8 cellular contexts compared by ENCODE assay signal in genomic region chr5:175718401-175719108, GRCh38.
DNase-seq lines count a peak whose midpoint lies in the region; ATAC-seq, FAIRE-seq and TF ChIP-seq lines count a peak whose summit lies in the region.

No MANE protein-coding gene starts in this region.

- peak overlapping the region; percentile 33 for H2AFZ ChIP-seq in HCT116 (ENCODE audit: low read depth, low read length, poor library complexity, severe bottlenecking)

- no peak overlapping the region for H3K27ac ChIP-seq in A549
- no peak overlapping the region for H3K27ac ChIP-seq in HCT116 (ENCODE audit: low read depth, low read length)

- TF ChIP-seq CTCF in A549 (IDR thresholded peaks at IDR 0.05) (peak; percentile 67), HCT116 (IDR thresholded peaks at IDR 0.05 in 2 of 3, conservative IDR thresholded peaks at IDR 0.05 in 1 of 3; ENCODE audit: borderline replicate concordance in 1 of 3, insufficient read depth in 1 of 3, low read depth in 2 of 3, low read length in 2 of 3) (peak; percentile 79 to 88 (median 86))

- no peaks in the 10 kb centered on the region for H3K79me2 ChIP-seq in HCT116 (ENCODE audit: insufficient read depth, low read length)

- H3K9me2 ChIP-seq in HCT116 (ENCODE audit: insufficient read depth), result no peaks in the 10 kb centered on the region

- POLR2A ChIA-PET in A549 (lab: Yijun Ruan, JAX) (no interaction called here), HCT116 (lab: Charles Lee) (no interaction called here)

- H3K36me3 ChIP-seq in HCT116 (ENCODE audit: control insufficient read depth in 1 of 2, insufficient read depth in 2 of 2, low read length in 2 of 2), result no peaks in the 10 kb centered on the region

- DNase-seq in A549 (ENCODE audit: low read depth in 1 of 2, low spot score in 1 of 2), result peak in 1 of 2 experiments; percentile 42
- peak; percentile 16 for DNase-seq in HCT116 (ENCODE audit: low read depth, low spot score)
- peak; percentile 52 for DNase-seq in SKM-1 treated with dmso at 0.1 percent for 144 hours (lab: John Stamatoyannopoulos, UW; ENCODE audit: unreplicated experiment)
- peak; percentile 45 for DNase-seq in activated naive CD8-positive, alpha-beta T cell treated with anti-CD3 and anti-CD28 coated beads, Interleukin-2, amount 50 U/mL, for 16 hours (ENCODE audit: low read depth, low spot score)
- peak; percentile 38 for DNase-seq in kidney tubule cell (ENCODE audit: low spot score)
- DNase-seq in stimulated activated CD8-positive, alpha-beta memory T cell treated with anti-CD3 and anti-CD28 coated beads, Interleukin-15, amount 100 ng/mL, for 1 hour (ENCODE audit: low read depth), result peak; percentile 25
- DNase-seq in GM12891 (ENCODE audit: insufficient read length, low spot score), result no peak
- no peak for DNase-seq in NCI-H1436 treated with DMSO at 0.1 percent for 48 hours (lab: John Stamatoyannopoulos, UW)

- H3K4me1 ChIP-seq in A549, result no peaks in the 10 kb centered on the region
- no peaks in the 10 kb centered on the region for H3K4me1 ChIP-seq in HCT116 (ENCODE audit: control insufficient read depth in 1 of 2, insufficient read depth in 2 of 2, low read length in 2 of 2)

- no TSS peak for BruUV-seq in HCT116 (replicated peaks; lab: Mats Ljungman, UMichigan)

- H3K27me3 ChIP-seq in HCT116 (ENCODE audit: insufficient read depth, low read length), result no peaks in the 10 kb centered on the region

- intact Hi-C loops in HCT116 (cut with micrococcal nuclease), result loop anchor here (1.0 kb wide), 1 partner anchor 184 kb away; no protein-coding TSS in a partner anchor

- TF ChIP-seq EP300 in A549 (IDR thresholded peaks at IDR 0.05), result no peak

- H3K4me2 ChIP-seq in A549, result no peak overlapping the region
- no peak overlapping the region for H3K4me2 ChIP-seq in HCT116 (ENCODE audit: low read length)

- 24% methylated on average over 8 of the region's 8 CpGs for WGBS in A549 (ENCODE audit: missing lambda C conversion rate)

- TF ChIP-seq POLR2A in A549 (IDR thresholded peaks at IDR 0.05; ENCODE audit: low read length), result no peak
- TF ChIP-seq POLR2A in HCT116 (IDR thresholded peaks at IDR 0.05; ENCODE audit: borderline replicate concordance, extremely low read depth, insufficient read depth, insufficient read length), result no peak
- TF ChIP-seq POLR2A in GM12891 (IDR thresholded peaks at IDR 0.05; ENCODE audit: low read depth, low read length), result no peak

- H4K20me1 ChIP-seq in HCT116 (ENCODE audit: insufficient read depth), result no peaks in the 10 kb centered on the region

- RAD21 ChIA-PET in HCT116 (lab: Charles Lee; ENCODE audit: low non-redundant PET in 1 of 2, low total read pairs in 2 of 2, uncharacterized antibody in 2 of 2, unreplicated experiment in 2 of 2), result interaction anchor here in 1 of 2 experiments (1.1 to 1.5 kb wide), 2 partner anchors 12 to 185 kb away, joined by 3 to 5 read pairs; no protein-coding TSS in a partner anchor

- H3K9me3 ChIP-seq in A549, result peaks cover 24% of the 10 kb centered on the region
- peaks cover 0 to 10% of the 10 kb centered on the region in 2 experiments; a peak in 2 of 4 replicates for H3K9me3 ChIP-seq in HCT116 (ENCODE audit: control insufficient read depth in 1 of 2, insufficient read depth in 1 of 2, low read depth in 1 of 2, low read length in 2 of 2)

- H3K9ac ChIP-seq in HCT116 (ENCODE audit: low read length), result no peak overlapping the region

- H3K4me3 ChIP-seq in A549 (no peak overlapping the region), HCT116 (replicated peaks in 1 of 2; ENCODE audit: low read depth in 1 of 2, low read length in 2 of 2) (no peak overlapping the region)

- TF ChIP-seq RAD21 in A549 (conservative IDR thresholded peaks at IDR 0.05 in 1 of 2, IDR thresholded peaks at IDR 0.05 in 1 of 2) (peak; percentile 59 to 66; a peak in 4 of 5 replicates), HCT116 (IDR thresholded peaks at IDR 0.05; ENCODE audit: low read depth) (peak; percentile 78)

- CTCF ChIA-PET in A549 (lab: Yijun Ruan, JAX) (interaction anchor here (0.9 to 4.1 kb wide), 25 partner anchors 8 to 816 kb away, joined by 3 to 60 read pairs (median 4); no protein-coding TSS in a partner anchor), HCT116 (lab: Charles Lee) (interaction anchor here (0.9 to 3.4 kb wide), 9 partner anchors 9 to 730 kb away, joined by 3 to 45 read pairs (median 4); partner anchors contain the start of gene FAF2)

- FAIRE-seq in A549 (lab: Jason Lieb, UNC), result no peak
- FAIRE-seq in GM12891 (lab: Jason Lieb, UNC), result no peak

- ATAC-seq in A549 (peak in 1 of 2 experiments; percentile 55; a peak in 1 of 6 replicates), HCT116 (peak; percentile 52; the same call in 1 of the 2 replicates)

TF ChIP-seq in A549, 52 proteins besides CTCF, POLR2A, EP300 and RAD21:
- TF ChIP-seq FOSL2 (IDR thresholded peaks at IDR 0.05), result no peak
- peak; percentile 66 for TF ChIP-seq FOSL2 (CRISPR knock-in tag; IDR thresholded peaks at IDR 0.05)
- no peak for TF ChIP-seq PBX3 (IDR thresholded peaks at IDR 0.05)
- no peak for TF ChIP-seq HOXB13 (CRISPR knock-in tag; IDR thresholded peaks at IDR 0.05; ENCODE audit: low read depth)
- TF ChIP-seq RNF2 (IDR thresholded peaks at IDR 0.05; ENCODE audit: borderline replicate concordance, low read depth), result no peak
- TF ChIP-seq ESRRA (IDR thresholded peaks at IDR 0.05; ENCODE audit: borderline replicate concordance, low read length), result no peak
- TF ChIP-seq SMC3 (IDR thresholded peaks at IDR 0.05), result peak; percentile 55
- no peak for TF ChIP-seq ZC3H11A (IDR thresholded peaks at IDR 0.05)

TF ChIP-seq in HCT116, 20 proteins besides CTCF, POLR2A, EP300 and RAD21:
- TF ChIP-seq CEBPB (IDR thresholded peaks at IDR 0.05; ENCODE audit: low read depth) (no peak), EZH2 (IDR thresholded peaks at IDR 0.05) (no peak), ZFX (IDR thresholded peaks at IDR 0.05) (no peak), TCF7L2 (IDR thresholded peaks at IDR 0.05; ENCODE audit: borderline replicate concordance, extremely low read depth, insufficient read depth, insufficient read length) (peak; percentile 25)

TF ChIP-seq in GM12891, 5 proteins besides CTCF, POLR2A, EP300 and RAD21:
- TF ChIP-seq SPI1 (IDR thresholded peaks at IDR 0.05; ENCODE audit: low read depth, low read length) (no peak), TAF1 (IDR thresholded peaks at IDR 0.05; ENCODE audit: low read depth, low read length) (no peak), PAX5 (IDR thresholded peaks at IDR 0.05; ENCODE audit: insufficient read depth, low read length, severe bottlenecking) (no peak), POU2F2 (IDR thresholded peaks at IDR 0.05; ENCODE audit: low read depth, low read length) (no peak), POLR2AphosphoS5 (IDR thresholded peaks at IDR 0.05; ENCODE audit: low read depth, low read length) (no peak)

Comparison
In these comparisons a context has a peak if more than half of its experiments do, and no peak if none do; other contexts are left out.
1. DNase-seq: peak in HCT116 (single experiment), SKM-1 treated with dmso at 0.1 percent for 144 hours (single experiment), activated naive CD8-positive, alpha-beta T cell treated with anti-CD3 and anti-CD28 coated beads, Interleukin-2, amount 50 U/mL, for 16 hours (single experiment), kidney tubule cell (single experiment) and stimulated activated CD8-positive, alpha-beta memory T cell treated with anti-CD3 and anti-CD28 coated beads, Interleukin-15, amount 100 ng/mL, for 1 hour (single experiment); none in GM12891 (single experiment) and NCI-H1436 treated with DMSO at 0.1 percent for 48 hours (single experiment).
2. Of the 6 proteins assayed by ChIP-seq in both A549 and HCT116: peak only in A549: none; only in HCT116: none; in both: CTCF and RAD21; in neither: 4.